Comparison of ENCODE assay signal across 9 cellular contexts in genomic region chr1:223720987-223721591, GRCh38. TPM values are rescaled to one million over a fixed set of nuclear protein-coding genes. Genes with fewer than 3 reads are reported as not detected.
DNase-seq lines count a peak whose midpoint lies in the region; ATAC-seq and TF ChIP-seq lines count a peak whose summit lies in the region.
"Had no signal": no experiment of that assay in that cellular context is flagged by ENCODE, and none has a peak within 500 bp of the region (broad histone marks: within the 10 kb centered on the region; RNA-seq: fewer than 3 reads in every experiment).

No MANE protein-coding gene starts in this region.

- H3K27me3 ChIP-seq in gastroesophageal sphincter: no peaks in the 10 kb centered on the region

- H3K27me3 Mint-ChIP-seq in activated CD8-positive, alpha-beta T cell treated with anti-CD3 and anti-CD28 coated beads for 36 hours: no peaks in the 10 kb centered on the region

- H3K9me3 ChIP-seq in gastroesophageal sphincter: no peaks in the 10 kb centered on the region

- peaks cover 8 to 95% (median 47%) of the 10 kb centered on the region in 3 donors for H3K4me1 ChIP-seq in gastroesophageal sphincter

- H3K9me3 Mint-ChIP-seq in activated CD8-positive, alpha-beta T cell treated with anti-CD3 and anti-CD28 coated beads for 36 hours: no peaks in the 10 kb centered on the region

- ATAC-seq in activated CD8-positive, alpha-beta T cell treated with anti-CD3 and anti-CD28 coated beads for 36 hours: no peak
- ATAC-seq in gastroesophageal sphincter: peak; percentile 87

- 20 to 41% methylated on average over 1 to 3 of the region's 4 CpGs for WGBS in gastroesophageal sphincter (ENCODE audit: low coverage in 1 of 2), 2 donors

- no peak for TF ChIP-seq POLR2A in gastroesophageal sphincter (IDR thresholded peaks at IDR 0.05)

- H3K27ac Mint-ChIP-seq in activated CD8-positive, alpha-beta T cell treated with anti-CD3 and anti-CD28 coated beads for 36 hours: peak overlapping the region; percentile 4

- H3K27ac ChIP-seq in gastroesophageal sphincter (peak overlapping the region; percentile 45 to 98 (median 78)), skin epidermis (peak overlapping the region in 18 of 21 experiments; percentile 12 to 79 (median 58))

- POLR2A ChIA-PET in activated CD8-positive, alpha-beta T cell treated with anti-CD3 and anti-CD28 coated beads for 36 hours (lab: Charles Lee): interaction anchor here (0.6 kb wide), 1 partner anchor 17 kb away, joined by 3 read pairs; no protein-coding TSS in a partner anchor

- DNase-seq in H4 (ENCODE audit: low spot score) (peak; percentile 41), NCI-H2171 treated with DMSO at 0.1 percent for 48 hours (lab: John Stamatoyannopoulos, UW) (no peak), GF-D8 (lab: John Stamatoyannopoulos, UW) (no peak), SW 1271 (lab: John Stamatoyannopoulos, UW) (no peak), NCI-H2107 (lab: John Stamatoyannopoulos, UW) (no peak)
- DNase-seq in activated CD8-positive, alpha-beta T cell treated with anti-CD3 and anti-CD28 coated beads for 36 hours: no peak

- H3K4me3 Mint-ChIP-seq in activated CD8-positive, alpha-beta T cell treated with anti-CD3 and anti-CD28 coated beads for 36 hours: no peak overlapping the region

- H3K36me3 Mint-ChIP-seq in activated CD8-positive, alpha-beta T cell treated with anti-CD3 and anti-CD28 coated beads for 36 hours (ENCODE audit: low read depth): peaks cover 27% of the 10 kb centered on the region

- H3K36me3 ChIP-seq in gastroesophageal sphincter: peaks cover 0 to 74% of the 10 kb centered on the region in 2 donors

- H3K4me3 ChIP-seq in gastroesophageal sphincter: no peak overlapping the region
- no peak overlapping the region for H3K4me3 ChIP-seq in skin epidermis

- intact Hi-C loops in activated CD8-positive, alpha-beta T cell treated with anti-CD3 and anti-CD28 coated beads for 36 hours (cut with micrococcal nuclease): no loop called here

- peaks cover 61% of the 10 kb centered on the region for H3K4me1 Mint-ChIP-seq in activated CD8-positive, alpha-beta T cell treated with anti-CD3 and anti-CD28 coated beads for 36 hours (ENCODE audit: low read depth)

- CTCF ChIA-PET in activated CD8-positive, alpha-beta T cell treated with anti-CD3 and anti-CD28 coated beads for 36 hours (lab: Charles Lee): interaction anchor here (0.7 to 6.6 kb wide), 4 partner anchors 9 to 37 kb away, joined by 3 to 60 read pairs (median 4); partner anchors contain the start of gene CAPN2

- TF ChIP-seq CTCF in activated CD8-positive, alpha-beta T cell treated with anti-CD3 and anti-CD28 coated beads for 36 hours (IDR thresholded peaks at IDR 0.05): no peak
- TF ChIP-seq CTCF in gastroesophageal sphincter (IDR thresholded peaks at IDR 0.05): no peak

- TF ChIP-seq EP300 in gastroesophageal sphincter (IDR thresholded peaks at IDR 0.05): no peak

RNA-seq across cellular contexts. Expression of gene CAPN2, which starts 8.8 kb away (rescaled TPM):
- total RNA-seq in H4 (2014; rRNA removed; shearing (Covaris generic)): 43.4 and 47.9 TPM in 2 replicates
- total RNA-seq in activated CD8-positive, alpha-beta T cell treated with anti-CD3 and anti-CD28 coated beads for 36 hours: 10 to 100 TPM; 31.5 to 33.6 TPM
- 100 to 1,000 TPM; 140 to 174 (median 149) TPM for total RNA-seq in gastroesophageal sphincter

RNA-seq across cellular contexts. Expression of gene CAPN8, which starts 55.6 kb away (rescaled TPM):
- not detected in 2 replicates for total RNA-seq in H4 (2014; rRNA removed; shearing (Covaris generic))
- not detected for total RNA-seq in activated CD8-positive, alpha-beta T cell treated with anti-CD3 and anti-CD28 coated beads for 36 hours
- total RNA-seq in gastroesophageal sphincter: under 1 TPM in 1 of 4 donors, not detected in 3; 0.45 TPM
- total RNA-seq: kidney epithelial cell had no signal
